21 cellular contexts compared by ENCODE assay signal in the genomic region with DNA sequence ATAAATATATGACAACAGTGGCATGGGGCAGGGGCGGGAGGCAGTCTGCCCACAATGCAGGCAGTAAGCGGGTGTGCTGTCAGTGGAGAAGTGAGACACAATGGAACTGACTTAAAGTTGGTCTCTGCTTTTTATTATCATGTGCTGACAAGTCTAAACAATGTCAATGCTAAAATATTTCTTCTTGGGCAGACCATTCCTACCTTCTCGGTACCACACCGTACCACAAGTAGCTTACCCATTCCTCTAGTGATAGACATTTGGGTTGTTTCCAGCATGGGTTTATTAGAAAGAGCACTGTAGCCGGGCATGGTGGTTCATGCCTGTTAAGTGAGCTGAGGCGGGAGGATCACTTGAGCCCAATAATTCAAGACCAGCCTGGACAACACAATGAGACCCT. TPM values are rescaled to one million over a fixed set of nuclear protein-coding genes. Genes with fewer than 3 reads are reported as not detected.
DNase-seq lines count a peak whose midpoint lies in the region; ATAC-seq and TF ChIP-seq lines count a peak whose summit lies in the region.
"Had no signal": no experiment of that assay in that cellular context is flagged by ENCODE, and none has a peak within 500 bp of the region (broad histone marks: within the 10 kb centered on the region; RNA-seq: fewer than 3 reads in every experiment).

No MANE protein-coding gene starts in this region.

- H3K36me3 Mint-ChIP-seq in stimulated activated effector memory CD8-positive, alpha-beta T cell treated with anti-CD3 and anti-CD28 coated beads, Interleukin-12 subunit alpha, Interleukin-12 subunit beta, amount 100 ng/mL, for 72 hours: peaks cover 37% of the 10 kb centered on the region

- DNase-seq in left ventricle myocardium inferior: no peak
- DNase-seq in right cardiac atrium: no peak
- no peak for DNase-seq in RWPE2 (ENCODE audit: low spot score)
- DNase-seq in epithelial cell of prostate (ENCODE audit: low read depth, low spot score): peak; percentile 46
- DNase-seq in stimulated activated effector memory CD8-positive, alpha-beta T cell treated with anti-CD3 and anti-CD28 coated beads, Interleukin-12 subunit alpha, Interleukin-12 subunit beta, amount 100 ng/mL, for 72 hours (ENCODE audit: low spot score in 2 of 2): no peak
- DNase-seq in medulla oblongata (ENCODE audit: extremely low spot score): no peak
- DNase-seq in Ammon's horn (ENCODE audit: low spot score): no peak
- DNase-seq: ACHN, AML-193, Calu3, DMS53, GOT3, KBM-7, NCI-H1048, NCI-H1436 treated with DMSO at 0.1 percent for 48 hours, NCI-H2029 treated with DMSO at 0.1 percent for 48 hours, NCI-H2171 treated with DMSO at 0.1 percent for 48 hours, NCI-H446 treated with DMSO at 0.1 percent for 48 hours, NCI-H748 treated with DMSO at 0.1 percent for 48 hours, PC-3 had no signal

- no peaks in the 10 kb centered on the region for H3K9me3 Mint-ChIP-seq in stimulated activated effector memory CD8-positive, alpha-beta T cell treated with anti-CD3 and anti-CD28 coated beads, Interleukin-12 subunit alpha, Interleukin-12 subunit beta, amount 100 ng/mL, for 72 hours

- H3K4me1 Mint-ChIP-seq in stimulated activated effector memory CD8-positive, alpha-beta T cell treated with anti-CD3 and anti-CD28 coated beads, Interleukin-12 subunit alpha, Interleukin-12 subunit beta, amount 100 ng/mL, for 72 hours: peaks cover 6% of the 10 kb centered on the region

- ATAC-seq in right cardiac atrium: no peak
- peak; percentile 23 for ATAC-seq in RWPE2 (ENCODE audit: low read depth)
- ATAC-seq in stimulated activated effector memory CD8-positive, alpha-beta T cell treated with anti-CD3 and anti-CD28 coated beads, Interleukin-12 subunit alpha, Interleukin-12 subunit beta, amount 100 ng/mL, for 72 hours: no peak
- ATAC-seq: PC-3 had no signal

- peak overlapping the region; percentile 62 for H3K27ac ChIP-seq in left ventricle myocardium inferior (replicated peaks)
- H3K27ac ChIP-seq in right cardiac atrium (ENCODE audit: low read length): no peak overlapping the region
- peak overlapping the region; percentile 20 for H3K27ac ChIP-seq in RWPE2 (ENCODE audit: poor library complexity, severe bottlenecking)
- peak overlapping the region; percentile 34 for H3K27ac ChIP-seq in epithelial cell of prostate
- peak overlapping the region; percentile 14 for H3K27ac ChIP-seq in temporal lobe (ENCODE audit: low read depth, low read length)

- H3K4me3 ChIP-seq in left ventricle myocardium inferior: no peak overlapping the region
- no peak overlapping the region for H3K4me3 ChIP-seq in right cardiac atrium (ENCODE audit: low read length)
- H3K4me3 ChIP-seq in RWPE2 (ENCODE audit: severe bottlenecking): no peak overlapping the region

- H3K27me3 ChIP-seq in left ventricle myocardium inferior (ENCODE audit: low read depth) (no peaks in the 10 kb centered on the region), right cardiac atrium (ENCODE audit: control insufficient read depth, insufficient read depth) (no peaks in the 10 kb centered on the region), RWPE2 (ENCODE audit: insufficient read depth, poor library complexity, severe bottlenecking) (no peaks in the 10 kb centered on the region)

- no peak overlapping the region for H3K27ac Mint-ChIP-seq in stimulated activated effector memory CD8-positive, alpha-beta T cell treated with anti-CD3 and anti-CD28 coated beads, Interleukin-12 subunit alpha, Interleukin-12 subunit beta, amount 100 ng/mL, for 72 hours

- H3K36me3 ChIP-seq in left ventricle myocardium inferior (peaks cover 17% of the 10 kb centered on the region), RWPE2 (ENCODE audit: low read depth) (peaks cover 20% of the 10 kb centered on the region)

- intact Hi-C loops in left ventricle myocardium inferior (cut with micrococcal nuclease) (no loop called here), right cardiac atrium (cut with DNase I) (no loop called here)

- H3K4me1 ChIP-seq in left ventricle myocardium inferior: peaks cover 26% of the 10 kb centered on the region
- H3K4me1 ChIP-seq in right cardiac atrium (ENCODE audit: control insufficient read depth, insufficient read depth, low read length): peaks cover 1% of the 10 kb centered on the region
- H3K4me1 ChIP-seq in RWPE2 (ENCODE audit: insufficient read depth, poor library complexity, severe bottlenecking): no peaks in the 10 kb centered on the region

- 72% methylated on average over 6 of the region's 6 CpGs for WGBS in right cardiac atrium

- H3K9me3 ChIP-seq in left ventricle myocardium inferior (replicated peaks) (no peaks in the 10 kb centered on the region), right cardiac atrium (ENCODE audit: control insufficient read depth, low read length) (no peaks in the 10 kb centered on the region), RWPE2 (ENCODE audit: severe bottlenecking) (no peaks in the 10 kb centered on the region)

- no peak for TF ChIP-seq CTCF in left ventricle myocardium inferior (IDR thresholded peaks at IDR 0.05; ENCODE audit: borderline replicate concordance)
- TF ChIP-seq CTCF in RWPE2 (IDR thresholded peaks at IDR 0.05; ENCODE audit: poor library complexity, severe bottlenecking): no peak

- no peak overlapping the region for H3K4me3 Mint-ChIP-seq in stimulated activated effector memory CD8-positive, alpha-beta T cell treated with anti-CD3 and anti-CD28 coated beads, Interleukin-12 subunit alpha, Interleukin-12 subunit beta, amount 100 ng/mL, for 72 hours

RNA-seq across cellular contexts. Expression of gene CHADL, which starts 2.6 kb away (rescaled TPM):
- total RNA-seq in left ventricle myocardium inferior (10.3 TPM), right cardiac atrium (10 to 100 TPM; 15.5 to 25.7 (median 21.8) TPM), temporal lobe (2.7 TPM)
- polyA plus RNA-seq in right cardiac atrium: 39.2 TPM

RNA-seq across cellular contexts. Expression of gene L3MBTL2, which starts 38.2 kb away (rescaled TPM):
- 15.2 TPM for total RNA-seq in left ventricle myocardium inferior
- 10 to 100 TPM; 17.5 to 18.6 (median 18.2) TPM for total RNA-seq in right cardiac atrium
- 9.6 TPM for polyA plus RNA-seq in right cardiac atrium
- 18.2 TPM for total RNA-seq in temporal lobe

RNA-seq across cellular contexts. Expression of gene RANGAP1, which starts 42.6 kb away (rescaled TPM):
- 36.4 TPM for total RNA-seq in left ventricle myocardium inferior
- 10 to 100 TPM; 26.0 to 38.5 (median 33.4) TPM for total RNA-seq in right cardiac atrium
- 26.9 TPM for polyA plus RNA-seq in right cardiac atrium
- 31.2 TPM for total RNA-seq in temporal lobe

RNA-seq across cellular contexts. Expression of gene ZC3H7B, which starts 58.0 kb away (rescaled TPM):
- total RNA-seq in left ventricle myocardium inferior: 39.1 TPM
- total RNA-seq in right cardiac atrium: 10 to 100 TPM; 35.4 to 43.5 (median 39.2) TPM
- 35.2 TPM for polyA plus RNA-seq in right cardiac atrium
- total RNA-seq in temporal lobe: 46.5 TPM
